8 cellular contexts compared by ENCODE assay signal in genomic region chr3:125915792-125916375, GRCh38. TPM values are rescaled to one million over a fixed set of nuclear protein-coding genes. Genes with fewer than 3 reads are reported as not detected.
DNase-seq lines count a peak whose midpoint lies in the region; ATAC-seq and TF ChIP-seq lines count a peak whose summit lies in the region.
"Not testable (repeated sequence)": the region's sequence is repeated elsewhere in the genome, so short reads cannot be mapped to it uniquely, and the experiment has no call there.

No MANE protein-coding gene starts in this region.

- H3K79me2 ChIP-seq in Loucy (ENCODE audit: insufficient read depth, low read length): not testable (repeated sequence)

- peak overlapping the region; percentile 72 to 79 for H3K27ac Mint-ChIP-seq in natural killer cell treated with Interleukin-12 subunit alpha and Interleukin-12 subunit beta and Interleukin-15 and Interleukin-18, amount 100 ng/mL, for 72 hours

- not testable (repeated sequence) for H3K9me3 ChIP-seq in Loucy (ENCODE audit: insufficient read depth, low read depth, low read length); RWPE2 (ENCODE audit: severe bottlenecking)

- peak overlapping the region; percentile 60 for H3K9ac ChIP-seq in Loucy (ENCODE audit: low read depth, low read length, poor library complexity, severe bottlenecking)

- not testable (repeated sequence) for H3K9me3 Mint-ChIP-seq in natural killer cell treated with Interleukin-12 subunit alpha and Interleukin-12 subunit beta and Interleukin-15 and Interleukin-18, amount 100 ng/mL, for 72 hours

- DNase-seq in Daoy (ENCODE audit: low read depth): peak; percentile 99
- DNase-seq in H7: peak; percentile 93
- peak; percentile 98 for DNase-seq in RWPE2 (ENCODE audit: low spot score)
- DNase-seq in activated T-helper 9 cell treated with anti-CD3 and anti-CD28 coated beads, Interleukin-2, amount 50 U/mL, for 16 hours (ENCODE audit: low read depth): peak; percentile 98
- DNase-seq in fibroblast of peridontal ligament (ENCODE audit: extremely low read depth): peak; percentile 98
- peak; percentile 99 for DNase-seq in natural killer cell treated with Interleukin-12 subunit alpha and Interleukin-12 subunit beta and Interleukin-15 and Interleukin-18, amount 100 ng/mL, for 72 hours (ENCODE audit: low spot score)
- peak; percentile 98 to 100 (median 99) for DNase-seq in stimulated activated naive CD4-positive, alpha-beta T cell (lab: John Stamatoyannopoulos, UW)

- H3K9me2 ChIP-seq in Loucy (replicated peaks; ENCODE audit: low read depth, low read length): not testable (repeated sequence)

- not testable (repeated sequence) for H3K36me3 ChIP-seq in H7 (replicated peaks; ENCODE audit: control insufficient read depth, insufficient read depth, low read length); Loucy (ENCODE audit: insufficient read depth, low read length); RWPE2 (ENCODE audit: low read depth)

- H3K4me1 Mint-ChIP-seq in natural killer cell treated with Interleukin-12 subunit alpha and Interleukin-12 subunit beta and Interleukin-15 and Interleukin-18, amount 100 ng/mL, for 72 hours (ENCODE audit: low read depth in 2 of 2): not testable (repeated sequence)

- peak overlapping the region; percentile 75 for H3K27ac ChIP-seq in RWPE2 (ENCODE audit: poor library complexity, severe bottlenecking)

- peak overlapping the region; percentile 85 for H3K4me3 Mint-ChIP-seq in natural killer cell treated with Interleukin-12 subunit alpha and Interleukin-12 subunit beta and Interleukin-15 and Interleukin-18, amount 100 ng/mL, for 72 hours

- H3K4me3 ChIP-seq in H7 (ENCODE audit: insufficient read depth, low read depth, low read length) (peak overlapping the region; percentile 50), Loucy (ENCODE audit: low read length, poor library complexity, severe bottlenecking) (peak overlapping the region; percentile 73), RWPE2 (ENCODE audit: severe bottlenecking) (peak overlapping the region; percentile 40)

- H3K36me3 Mint-ChIP-seq in natural killer cell treated with Interleukin-12 subunit alpha and Interleukin-12 subunit beta and Interleukin-15 and Interleukin-18, amount 100 ng/mL, for 72 hours: not testable (repeated sequence)

- H4K20me1 ChIP-seq in Loucy (ENCODE audit: insufficient read depth, low read length, poor library complexity, severe bottlenecking): not testable (repeated sequence)

- peak overlapping the region; percentile 69; the same call in 1 of the 2 replicates for H2AFZ ChIP-seq in Loucy (ENCODE audit: low read length)

- peak; percentile 74 for ATAC-seq in RWPE2 (ENCODE audit: low read depth)
- ATAC-seq in natural killer cell treated with Interleukin-12 subunit alpha and Interleukin-12 subunit beta and Interleukin-15 and Interleukin-18, amount 100 ng/mL, for 72 hours: peak; percentile 87 to 89

- TF ChIP-seq CTCF in Loucy (conservative IDR thresholded peaks at IDR 0.05; ENCODE audit: low read length); RWPE2 (IDR thresholded peaks at IDR 0.05; ENCODE audit: poor library complexity, severe bottlenecking): not testable (repeated sequence)

- H3K27me3 Mint-ChIP-seq in natural killer cell treated with Interleukin-12 subunit alpha and Interleukin-12 subunit beta and Interleukin-15 and Interleukin-18, amount 100 ng/mL, for 72 hours: not testable (repeated sequence)

- not testable (repeated sequence) for H3K4me1 ChIP-seq in Loucy (ENCODE audit: insufficient read depth, low read length, poor library complexity, severe bottlenecking)
- peaks cover 15% of the 10 kb centered on the region for H3K4me1 ChIP-seq in RWPE2 (ENCODE audit: insufficient read depth, poor library complexity, severe bottlenecking)

- H3F3A ChIP-seq in Loucy (ENCODE audit: low read depth): not testable (repeated sequence)

- peak overlapping the region; percentile 85 for H3K4me2 ChIP-seq in Loucy (ENCODE audit: low read depth, low read length, poor library complexity, severe bottlenecking)

- H3K27me3 ChIP-seq in H7 (ENCODE audit: control insufficient read depth, insufficient read depth, low read length); Loucy (ENCODE audit: insufficient read depth, low read length, poor library complexity, severe bottlenecking); RWPE2 (ENCODE audit: insufficient read depth, poor library complexity, severe bottlenecking): not testable (repeated sequence)

RNA-seq across cellular contexts. Expression of gene ROPN1B, which starts 53.1 kb away (rescaled TPM):
- 0.27 and 0.46 TPM in 2 replicates for total RNA-seq in Daoy (2014; rRNA removed; shearing (Covaris generic))
- total RNA-seq in H7 (2014; rRNA removed; shearing (Covaris generic)): 0.41 TPM in 1 of 2 replicates, not detected in the other
- not detected for total RNA-seq in natural killer cell treated with Interleukin-12 subunit alpha and Interleukin-12 subunit beta and Interleukin-15 and Interleukin-18, amount 100 ng/mL, for 72 hours

Comparison
In these comparisons a context has a peak if more than half of its experiments do, and no peak if none do; other contexts are left out.
1. Peak in every context shown above with its lines: DNase-seq, ATAC-seq, H3K4me3 ChIP-seq and H3K27ac ChIP-seq.